In the genomic region with DNA sequence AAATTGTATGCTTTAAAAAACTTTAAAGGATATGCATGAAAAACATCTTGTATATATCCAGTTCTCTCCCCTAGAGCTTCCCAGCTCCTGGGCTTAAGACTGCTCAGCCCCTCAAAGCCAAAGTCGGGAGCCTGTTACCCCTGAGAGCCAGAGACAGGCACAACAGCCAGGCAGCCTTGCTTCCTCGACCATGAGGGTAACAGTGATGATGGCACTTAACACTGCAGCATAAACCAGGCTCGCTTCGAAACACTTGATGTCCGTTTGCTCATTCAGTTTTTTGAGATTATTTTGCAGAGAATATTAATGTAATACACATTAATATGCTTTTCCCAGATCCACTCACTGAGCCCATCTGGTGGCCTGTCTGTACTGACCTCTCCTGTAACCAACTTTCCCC, we compare ENCODE assay signal across 3 cellular contexts.
TF ChIP-seq lines count a peak whose summit lies in the region.

No MANE protein-coding gene starts in this region.

TF ChIP-seq in GM23338, 12 proteins besides CTCF, POLR2A, EP300 and RAD21:
- TF ChIP-seq, protein P1, sequence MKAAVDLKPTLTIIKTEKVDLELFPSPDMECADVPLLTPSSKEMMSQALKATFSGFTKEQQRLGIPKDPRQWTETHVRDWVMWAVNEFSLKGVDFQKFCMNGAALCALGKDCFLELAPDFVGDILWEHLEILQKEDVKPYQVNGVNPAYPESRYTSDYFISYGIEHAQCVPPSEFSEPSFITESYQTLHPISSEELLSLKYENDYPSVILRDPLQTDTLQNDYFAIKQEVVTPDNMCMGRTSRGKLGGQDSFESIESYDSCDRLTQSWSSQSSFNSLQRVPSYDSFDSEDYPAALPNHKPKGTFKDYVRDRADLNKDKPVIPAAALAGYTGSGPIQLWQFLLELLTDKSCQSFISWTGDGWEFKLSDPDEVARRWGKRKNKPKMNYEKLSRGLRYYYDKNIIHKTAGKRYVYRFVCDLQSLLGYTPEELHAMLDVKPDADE (IDR thresholded peaks at IDR 0.05) = no peak
- no peak for TF ChIP-seq NANOG (IDR thresholded peaks at IDR 0.05; ENCODE audit: borderline replicate concordance)
- no peak for TF ChIP-seq ZNF331 (CRISPR knock-in tag; IDR thresholded peaks at IDR 0.05; ENCODE audit: low read depth)
- peak; percentile 28; the same call in 1 of the 2 replicates for TF ChIP-seq POLR2AphosphoS5 (IDR thresholded peaks at IDR 0.05; ENCODE audit: low read depth)
TF ChIP-seq in GM23338: peak in this region for 1.

TF ChIP-seq in HCT116, 20 proteins besides CTCF, POLR2A, EP300 and RAD21:
- TF ChIP-seq CBX3 (IDR thresholded peaks at IDR 0.05; ENCODE audit: low read depth) = no peak
- peak; percentile 16; the same call in 1 of the 2 replicates for TF ChIP-seq POLR2AphosphoS5 (IDR thresholded peaks at IDR 0.05; ENCODE audit: low read depth, low read length)
TF ChIP-seq in HCT116: peak in this region for 1.

TF ChIP-seq in H1, 55 proteins besides CTCF, POLR2A, EP300 and RAD21:
- TF ChIP-seq CHD1 (IDR thresholded peaks at IDR 0.05; ENCODE audit: low read depth, low read length) (no peak), POLR2AphosphoS5 (IDR thresholded peaks at IDR 0.05; ENCODE audit: low read depth, low read length) (peak; percentile 65; the same call in 1 of the 2 replicates)
TF ChIP-seq in H1: peak in this region for 1.
